Comparison of ENCODE assay signal across 1 cellular context in the genomic region with DNA sequence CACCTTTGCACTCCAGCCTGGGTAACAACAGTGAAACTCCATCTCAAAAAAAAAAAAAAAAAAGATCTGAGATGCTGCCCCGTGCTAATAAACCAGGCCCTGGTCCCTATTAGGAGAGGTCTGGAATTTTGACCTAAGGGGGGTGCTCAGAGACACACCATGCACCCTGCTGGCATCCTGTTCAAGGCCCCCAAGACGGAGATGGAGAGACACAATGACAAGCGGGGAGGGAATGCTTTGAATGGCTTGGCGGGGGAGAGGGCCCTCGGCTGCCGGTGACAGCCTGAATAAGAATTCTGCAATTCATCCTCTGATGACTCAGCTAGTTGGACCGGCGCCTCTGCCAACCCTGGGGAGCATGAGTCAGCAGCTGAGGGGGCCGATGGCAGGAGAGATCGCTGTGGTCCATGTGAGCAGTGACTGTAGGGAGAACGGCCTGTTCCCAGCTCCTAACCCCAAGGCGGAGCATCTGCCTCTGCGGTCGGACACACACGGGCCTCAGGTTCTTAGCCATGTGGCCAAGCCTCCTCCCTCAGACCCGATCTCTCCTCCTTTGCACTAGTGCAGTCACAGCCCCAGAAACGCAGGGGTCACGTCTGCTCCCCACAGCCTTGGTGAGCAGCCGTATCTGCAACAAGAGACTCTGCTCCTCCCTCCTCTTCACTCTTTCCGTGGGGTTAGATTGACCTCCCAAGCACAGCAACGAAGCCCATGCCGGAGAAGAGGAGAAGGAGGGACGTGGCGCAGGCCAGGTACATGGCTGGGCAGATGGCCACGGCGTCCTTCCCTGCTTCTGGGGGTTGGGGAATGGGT.
TF ChIP-seq lines count a peak whose summit lies in the region.

No MANE protein-coding gene starts in this region.

TF ChIP-seq in HepG2, 621 proteins besides CTCF, POLR2A, EP300 and RAD21 (continued from another document and continues in another):
- TF ChIP-seq, protein P1, sequence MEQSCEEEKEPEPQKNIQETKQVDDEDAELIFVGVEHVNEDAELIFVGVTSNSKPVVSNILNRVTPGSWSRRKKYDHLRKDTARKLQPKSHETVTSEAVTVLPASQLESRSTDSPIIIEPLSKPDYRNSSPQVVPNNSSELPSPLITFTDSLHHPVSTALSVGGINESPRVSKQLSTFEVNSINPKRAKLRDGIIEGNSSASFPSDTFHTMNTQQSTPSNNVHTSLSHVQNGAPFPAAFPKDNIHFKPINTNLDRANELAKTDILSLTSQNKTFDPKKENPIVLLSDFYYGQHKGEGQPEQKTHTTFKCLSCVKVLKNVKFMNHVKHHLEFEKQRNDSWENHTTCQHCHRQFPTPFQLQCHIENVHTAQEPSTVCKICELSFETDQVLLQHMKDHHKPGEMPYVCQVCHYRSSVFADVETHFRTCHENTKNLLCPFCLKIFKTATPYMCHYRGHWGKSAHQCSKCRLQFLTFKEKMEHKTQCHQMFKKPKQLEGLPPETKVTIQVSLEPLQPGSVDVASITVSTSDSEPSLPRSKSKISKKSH (CRISPR knock-in tag; IDR thresholded peaks at IDR 0.05; ENCODE audit: borderline replicate concordance), result no peak
- TF ChIP-seq MED13 (CRISPR knock-in tag; IDR thresholded peaks at IDR 0.05), result no peak
- no peak for TF ChIP-seq REXO4 (CRISPR knock-in tag; IDR thresholded peaks at IDR 0.05; ENCODE audit: borderline replicate concordance)
- TF ChIP-seq TBX3 (IDR thresholded peaks at IDR 0.05; ENCODE audit: borderline replicate concordance), result no peak
- TF ChIP-seq ZBTB4 (CRISPR knock-in tag; IDR thresholded peaks at IDR 0.05; ENCODE audit: borderline replicate concordance), result 0 out of 2 replicates have a peak, but pooled peaks have one; percentile 26
- TF ChIP-seq SRY (CRISPR knock-in tag; IDR thresholded peaks at IDR 0.05), result no peak
- no peak for TF ChIP-seq NFYC (CRISPR knock-in tag; IDR thresholded peaks at IDR 0.05)
- no peak for TF ChIP-seq NFIB (CRISPR knock-in tag; IDR thresholded peaks at IDR 0.05; ENCODE audit: borderline replicate concordance)
- no peak for TF ChIP-seq SIN3B (IDR thresholded peaks at IDR 0.05; ENCODE audit: low read length)
- TF ChIP-seq ZBTB21 (CRISPR knock-in tag; IDR thresholded peaks at IDR 0.05), result no peak
- TF ChIP-seq, protein P2, sequence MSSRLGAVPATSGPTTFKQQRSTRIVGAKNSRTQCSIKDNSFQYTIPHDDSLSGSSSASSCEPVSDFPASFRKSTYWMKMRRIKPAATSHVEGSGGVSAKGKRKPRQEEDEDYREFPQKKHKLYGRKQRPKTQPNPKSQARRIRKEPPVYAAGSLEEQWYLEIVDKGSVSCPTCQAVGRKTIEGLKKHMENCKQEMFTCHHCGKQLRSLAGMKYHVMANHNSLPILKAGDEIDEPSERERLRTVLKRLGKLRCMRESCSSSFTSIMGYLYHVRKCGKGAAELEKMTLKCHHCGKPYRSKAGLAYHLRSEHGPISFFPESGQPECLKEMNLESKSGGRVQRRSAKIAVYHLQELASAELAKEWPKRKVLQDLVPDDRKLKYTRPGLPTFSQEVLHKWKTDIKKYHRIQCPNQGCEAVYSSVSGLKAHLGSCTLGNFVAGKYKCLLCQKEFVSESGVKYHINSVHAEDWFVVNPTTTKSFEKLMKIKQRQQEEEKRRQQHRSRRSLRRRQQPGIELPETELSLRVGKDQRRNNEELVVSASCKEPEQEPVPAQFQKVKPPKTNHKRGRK (CRISPR knock-in tag; IDR thresholded peaks at IDR 0.05), result no peak
- no peak for TF ChIP-seq ATF7-NPFF (CRISPR knock-in tag; IDR thresholded peaks at IDR 0.05; ENCODE audit: low read depth)
- TF ChIP-seq ZFP37 (CRISPR knock-in tag; IDR thresholded peaks at IDR 0.05; ENCODE audit: borderline replicate concordance), result peak; percentile 74; the same call in 1 of the 2 replicates
- no peak for TF ChIP-seq NCOA5 (CRISPR knock-in tag; IDR thresholded peaks at IDR 0.05)
- no peak for TF ChIP-seq ZNF230 (CRISPR knock-in tag; IDR thresholded peaks at IDR 0.05)
- TF ChIP-seq, protein P3, sequence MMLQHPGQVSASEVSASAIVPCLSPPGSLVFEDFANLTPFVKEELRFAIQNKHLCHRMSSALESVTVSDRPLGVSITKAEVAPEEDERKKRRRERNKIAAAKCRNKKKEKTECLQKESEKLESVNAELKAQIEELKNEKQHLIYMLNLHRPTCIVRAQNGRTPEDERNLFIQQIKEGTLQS (CRISPR knock-in tag; IDR thresholded peaks at IDR 0.05), result peak; percentile 65; the same call in 1 of the 2 replicates
- 0 out of 2 replicates have a peak, but pooled peaks have one; percentile 26 for TF ChIP-seq ZNF598 (CRISPR knock-in tag; IDR thresholded peaks at IDR 0.05; ENCODE audit: borderline replicate concordance)
- TF ChIP-seq U2AF1 (optimal IDR thresholded peaks at IDR 0.05; ENCODE audit: low read depth, low read length), result no peak
- TF ChIP-seq ZFP36L2 (CRISPR knock-in tag; IDR thresholded peaks at IDR 0.05), result no peak
- TF ChIP-seq NFKBIZ (CRISPR knock-in tag; IDR thresholded peaks at IDR 0.05), result no peak
- TF ChIP-seq ZNF136 (CRISPR knock-in tag; IDR thresholded peaks at IDR 0.05; ENCODE audit: low read depth), result no peak
- TF ChIP-seq ZNF263 (CRISPR knock-in tag; IDR thresholded peaks at IDR 0.05), result 0 out of 2 replicates have a peak, but pooled peaks have one; percentile 34
- no peak for TF ChIP-seq SMAD9 (CRISPR knock-in tag; IDR thresholded peaks at IDR 0.05)
- no peak for TF ChIP-seq MTF2 (CRISPR knock-in tag; IDR thresholded peaks at IDR 0.05; ENCODE audit: borderline replicate concordance)
- no peak for TF ChIP-seq ZNF782 (CRISPR knock-in tag; IDR thresholded peaks at IDR 0.05; ENCODE audit: borderline replicate concordance)
- no peak for TF ChIP-seq RBM22 (optimal IDR thresholded peaks at IDR 0.05; ENCODE audit: low read length)
- TF ChIP-seq ZNF251 (CRISPR knock-in tag; IDR thresholded peaks at IDR 0.05), result no peak
- no peak for TF ChIP-seq TEAD2 (CRISPR knock-in tag; IDR thresholded peaks at IDR 0.05)
- no peak for TF ChIP-seq ZBTB1 (CRISPR knock-in tag; IDR thresholded peaks at IDR 0.05; ENCODE audit: borderline replicate concordance)
- TF ChIP-seq PAWR (CRISPR knock-in tag; IDR thresholded peaks at IDR 0.05; ENCODE audit: borderline replicate concordance), result no peak
- peak; percentile 77; the same call in 1 of the 2 replicates for TF ChIP-seq ZNF451 (CRISPR knock-in tag; IDR thresholded peaks at IDR 0.05)
- TF ChIP-seq, protein P4, sequence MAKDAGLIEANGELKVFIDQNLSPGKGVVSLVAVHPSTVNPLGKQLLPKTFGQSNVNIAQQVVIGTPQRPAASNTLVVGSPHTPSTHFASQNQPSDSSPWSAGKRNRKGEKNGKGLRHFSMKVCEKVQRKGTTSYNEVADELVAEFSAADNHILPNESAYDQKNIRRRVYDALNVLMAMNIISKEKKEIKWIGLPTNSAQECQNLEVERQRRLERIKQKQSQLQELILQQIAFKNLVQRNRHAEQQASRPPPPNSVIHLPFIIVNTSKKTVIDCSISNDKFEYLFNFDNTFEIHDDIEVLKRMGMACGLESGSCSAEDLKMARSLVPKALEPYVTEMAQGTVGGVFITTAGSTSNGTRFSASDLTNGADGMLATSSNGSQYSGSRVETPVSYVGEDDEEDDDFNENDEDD (CRISPR knock-in tag; IDR thresholded peaks at IDR 0.05; ENCODE audit: borderline replicate concordance), result no peak
- TF ChIP-seq MTA3 (CRISPR knock-in tag; IDR thresholded peaks at IDR 0.05), result no peak
- no peak for TF ChIP-seq POGK (CRISPR knock-in tag; conservative IDR thresholded peaks at IDR 0.05)
- TF ChIP-seq, protein P5, sequence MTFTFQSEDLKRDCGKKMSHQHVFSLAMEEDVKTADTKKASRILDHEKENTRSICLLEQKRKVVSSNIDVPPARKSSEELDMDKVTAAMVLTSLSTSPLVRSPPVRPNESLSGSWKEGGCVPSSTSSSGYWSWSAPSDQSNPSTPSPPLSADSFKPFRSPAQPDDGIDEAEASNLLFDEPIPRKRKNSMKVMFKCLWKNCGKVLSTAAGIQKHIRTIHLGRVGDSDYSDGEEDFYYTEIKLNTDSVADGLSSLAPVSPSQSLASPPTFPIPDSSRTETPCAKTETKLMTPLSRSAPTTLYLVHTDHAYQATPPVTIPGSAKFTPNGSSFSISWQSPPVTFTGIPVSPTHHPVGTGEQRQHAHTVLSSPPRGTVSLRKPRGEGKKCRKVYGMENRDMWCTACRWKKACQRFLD (CRISPR knock-in tag; IDR thresholded peaks at IDR 0.05; ENCODE audit: borderline replicate concordance), result no peak
- TF ChIP-seq ZFP82 (CRISPR knock-in tag; IDR thresholded peaks at IDR 0.05; ENCODE audit: borderline replicate concordance), result no peak
- no peak for TF ChIP-seq HOXA7 (CRISPR knock-in tag; IDR thresholded peaks at IDR 0.05)
- TF ChIP-seq ZNF672 (CRISPR knock-in tag; IDR thresholded peaks at IDR 0.05), result no peak
- TF ChIP-seq GPN1 (CRISPR knock-in tag; IDR thresholded peaks at IDR 0.05; ENCODE audit: borderline replicate concordance), result no peak
- no peak for TF ChIP-seq HDAC2 (CRISPR knock-in tag; IDR thresholded peaks at IDR 0.05)
- TF ChIP-seq ZNF773 (CRISPR knock-in tag; IDR thresholded peaks at IDR 0.05; ENCODE audit: borderline replicate concordance), result no peak
- no peak for TF ChIP-seq ZNF24 (IDR thresholded peaks at IDR 0.05)
- peak; percentile 42; the same call in 1 of the 2 replicates for TF ChIP-seq ZNF788 (CRISPR knock-in tag; IDR thresholded peaks at IDR 0.05; ENCODE audit: borderline replicate concordance)
- no peak for TF ChIP-seq ATF7 (IDR thresholded peaks at IDR 0.05)
- no peak; the same call in 1 of the 2 replicates for TF ChIP-seq ATF7 (CRISPR knock-in tag; IDR thresholded peaks at IDR 0.05)
- TF ChIP-seq SIX4 (CRISPR knock-in tag; IDR thresholded peaks at IDR 0.05), result no peak
- TF ChIP-seq RARG (CRISPR knock-in tag; IDR thresholded peaks at IDR 0.05; ENCODE audit: low read depth), result no peak
- TF ChIP-seq, protein P6, sequence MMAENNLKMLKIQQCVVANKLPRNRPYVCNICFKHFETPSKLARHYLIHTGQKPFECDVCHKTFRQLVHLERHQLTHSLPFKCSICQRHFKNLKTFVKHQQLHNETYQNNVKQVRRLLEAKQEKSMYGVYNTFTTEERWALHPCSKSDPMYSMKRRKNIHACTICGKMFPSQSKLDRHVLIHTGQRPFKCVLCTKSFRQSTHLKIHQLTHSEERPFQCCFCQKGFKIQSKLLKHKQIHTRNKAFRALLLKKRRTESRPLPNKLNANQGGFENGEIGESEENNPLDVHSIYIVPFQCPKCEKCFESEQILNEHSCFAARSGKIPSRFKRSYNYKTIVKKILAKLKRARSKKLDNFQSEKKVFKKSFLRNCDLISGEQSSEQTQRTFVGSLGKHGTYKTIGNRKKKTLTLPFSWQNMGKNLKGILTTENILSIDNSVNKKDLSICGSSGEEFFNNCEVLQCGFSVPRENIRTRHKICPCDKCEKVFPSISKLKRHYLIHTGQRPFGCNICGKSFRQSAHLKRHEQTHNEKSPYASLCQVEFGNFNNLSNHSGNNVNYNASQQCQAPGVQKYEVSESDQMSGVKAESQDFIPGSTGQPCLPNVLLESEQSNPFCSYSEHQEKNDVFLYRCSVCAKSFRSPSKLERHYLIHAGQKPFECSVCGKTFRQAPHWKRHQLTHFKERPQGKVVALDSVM (CRISPR knock-in tag; IDR thresholded peaks at IDR 0.05), result peak; percentile 51; the same call in 1 of the 2 replicates
- TF ChIP-seq TCF7 (IDR thresholded peaks at IDR 0.05; ENCODE audit: low read depth), result no peak
- TF ChIP-seq DNMT1 (CRISPR knock-in tag; IDR thresholded peaks at IDR 0.05), result no peak
- peak; percentile 89 for TF ChIP-seq HIC2 (CRISPR knock-in tag; IDR thresholded peaks at IDR 0.05; ENCODE audit: low read depth)
- TF ChIP-seq ZNF274 (CRISPR knock-in tag; IDR thresholded peaks at IDR 0.05), result 0 out of 2 replicates have a peak, but pooled peaks have one; percentile 33
- TF ChIP-seq ZNF563 (CRISPR knock-in tag; IDR thresholded peaks at IDR 0.05), result 0 out of 2 replicates have a peak, but pooled peaks have one; percentile 50
- 0 out of 2 replicates have a peak, but pooled peaks have one; percentile 31 for TF ChIP-seq GATAD1 (CRISPR knock-in tag; IDR thresholded peaks at IDR 0.05)
- TF ChIP-seq SATB2 (CRISPR knock-in tag; IDR thresholded peaks at IDR 0.05), result no peak
